8 cellular contexts compared by ENCODE assay signal in the genomic region with DNA sequence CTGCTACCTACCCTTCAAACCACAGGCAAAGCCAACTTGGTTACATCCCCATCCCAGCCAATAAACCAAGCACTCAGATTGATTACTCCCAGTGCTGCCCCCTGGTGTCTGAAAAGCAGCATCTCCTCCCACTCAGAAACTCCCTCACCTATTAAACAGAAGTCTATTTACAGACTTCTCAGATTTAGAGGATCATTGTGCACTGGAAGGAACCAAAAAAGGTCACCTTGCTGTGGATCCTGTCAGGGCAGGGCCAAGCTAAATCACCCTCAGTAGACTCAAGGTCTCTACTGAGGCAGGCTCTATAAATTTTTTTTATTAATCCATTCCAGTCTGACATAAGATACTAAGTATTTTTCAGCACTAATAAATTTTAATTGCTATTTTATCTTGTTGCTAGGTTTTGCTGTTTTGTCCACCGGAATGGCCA. TPM values are rescaled to one million over a fixed set of nuclear protein-coding genes. Genes with fewer than 3 reads are reported as not detected.
DNase-seq lines count a peak whose midpoint lies in the region; ATAC-seq, FAIRE-seq and TF ChIP-seq lines count a peak whose summit lies in the region.

No MANE protein-coding gene starts in this region.

- H3K9me3 ChIP-seq in pancreas (no peaks in the 10 kb centered on the region), tibial nerve (no peaks in the 10 kb centered on the region)

- FAIRE-seq in pancreas (lab: Jason Lieb, UNC), result no peak

- intact Hi-C loops in pancreas (cut with DNase I), result no loop called here

- TF ChIP-seq CTCF in NB4 (IDR thresholded peaks at IDR 0.05; ENCODE audit: low read depth, low read length) (peak; percentile 70), pancreas (IDR thresholded peaks at IDR 0.05) (peak; percentile 54 to 80 (median 76)), tibial nerve (IDR thresholded peaks at IDR 0.05) (peak; percentile 79 to 85 (median 83))

- H3K36me3 ChIP-seq in pancreas (peaks cover 3 to 65% (median 26%) of the 10 kb centered on the region in 3 donors), tibial nerve (peaks cover 0 to 92% (median 22%) of the 10 kb centered on the region in 3 donors)

- ATAC-seq in pancreas (peak; percentile 66 to 92 (median 86)), HG03280 (IDR thresholded peaks at IDR 0.05; ENCODE audit: unreplicated experiment) (no peak)

- H3K27me3 ChIP-seq in pancreas (no peaks in the 10 kb centered on the region), tibial nerve (no peaks in the 10 kb centered on the region)

- WGBS in pancreas, 2 donors, result 28 to 60% methylated on average over 1 of the region's 1 CpG
- WGBS in tibial nerve, 2 donors, result 47 to 56% methylated on average over 1 of the region's 1 CpG

- no peak for TF ChIP-seq EP300 in tibial nerve (IDR thresholded peaks at IDR 0.05)

- H3K4me1 ChIP-seq in pancreas, result no peaks in the 10 kb centered on the region
- no peaks in the 10 kb centered on the region for H3K4me1 ChIP-seq in tibial nerve

- H3K4me3 ChIP-seq in NB4 (ENCODE audit: low read depth, low read length) (no peak overlapping the region), pancreas (no peak overlapping the region), tibial nerve (no peak overlapping the region)

- TF ChIP-seq POLR2A in NB4 (IDR thresholded peaks at IDR 0.05; ENCODE audit: extremely low read depth, insufficient read length) (no peak), tibial nerve (IDR thresholded peaks at IDR 0.05) (no peak)

- H3K27ac ChIP-seq in pancreas (no peak overlapping the region), tibial nerve (no peak overlapping the region)

- DNase-seq in EH (ENCODE audit: low read depth) (peak; percentile 81), NB4 (ENCODE audit: low read depth) (peak; percentile 75), SK-N-DZ (ENCODE audit: low spot score) (peak; percentile 83), glomerular visceral epithelial cell (ENCODE audit: extremely low spot score) (peak; percentile 82), pancreas (peak in 5 of 6 donors; percentile 44 to 63 (median 58)), tibial nerve (ENCODE audit: low spot score in 2 of 2) (peak; percentile 31 to 72)
- peak; percentile 67 for DNase-seq in activated naive CD4-positive, alpha-beta T cell treated with Interleukin-2 at 50 U/mL for 16 hours

RNA-seq across cellular contexts. Expression of a gene that starts 17.6 kb away (rescaled TPM):
- not detected in 2 replicates for polyA plus RNA-seq in SK-N-DZ (2014; cell fraction: cytosol; rRNA removed)
- not detected in 2 replicates for polyA plus RNA-seq in SK-N-DZ (2014; cell fraction: nucleus; rRNA removed)
- total RNA-seq in pancreas (1 to 10 TPM in 2 of 6 donors, under 1 TPM in 3, not detected in 1; 0.35 to 2.2 (median 0.87) TPM), tibial nerve (10 to 100 TPM in 1 of 4 donors, 1 to 10 TPM in 2, not detected in 1; 2.3 to 10.3 (median 6.5) TPM)
- 10 to 100 TPM in 1 of 2 donors, 1 to 10 TPM in 1; 1.4 to 14.6 TPM for polyA plus RNA-seq in pancreas

RNA-seq across cellular contexts. Expression of a gene that starts 34.0 kb away (rescaled TPM):
- polyA plus RNA-seq in SK-N-DZ (2014; cell fraction: cytosol; rRNA removed), result 136 and 147 TPM in 2 replicates
- polyA plus RNA-seq in SK-N-DZ (2014; cell fraction: nucleus; rRNA removed), result 120 and 204 TPM in 2 replicates
- total RNA-seq in pancreas (10 to 100 TPM; 26.3 to 42.7 (median 38.8) TPM), tibial nerve (100 to 1,000 TPM in 1 of 4 donors, 10 to 100 TPM in 3; 48.9 to 137 (median 57.0) TPM)
- 10 to 100 TPM; 18.8 to 25.8 TPM for polyA plus RNA-seq in pancreas

RNA-seq across cellular contexts. Expression of a gene that starts 35.2 kb away (rescaled TPM):
- 41.0 and 48.8 TPM in 2 replicates for polyA plus RNA-seq in SK-N-DZ (2014; cell fraction: cytosol; rRNA removed)
- 15.7 and 37.2 TPM in 2 replicates for polyA plus RNA-seq in SK-N-DZ (2014; cell fraction: nucleus; rRNA removed)
- 1 to 10 TPM in 4 of 6 donors, under 1 TPM in 2; 0.58 to 3.1 (median 1.1) TPM for total RNA-seq in pancreas
- polyA plus RNA-seq in pancreas, result 1 to 10 TPM in 1 of 2 donors, under 1 TPM in 1; 0.84 to 2.0 TPM
- 10 to 100 TPM in 1 of 4 donors, 1 to 10 TPM in 3; 3.1 to 18.6 (median 9.0) TPM for total RNA-seq in tibial nerve

RNA-seq across cellular contexts. Expression of a gene that starts 50.1 kb away (rescaled TPM):
- 4.7 and 7.7 TPM in 2 replicates for polyA plus RNA-seq in SK-N-DZ (2014; cell fraction: cytosol; rRNA removed)
- polyA plus RNA-seq in SK-N-DZ (2014; cell fraction: nucleus; rRNA removed), result 4.7 and 6.5 TPM in 2 replicates
- total RNA-seq in pancreas (1 to 10 TPM in 2 of 6 donors, under 1 TPM in 4; 0.12 to 2.2 (median 0.43) TPM), tibial nerve (10 to 100 TPM in 1 of 4 donors, 1 to 10 TPM in 3; 1.6 to 37.2 (median 7.3) TPM)
- 1 to 10 TPM; 1.1 to 2.2 TPM for polyA plus RNA-seq in pancreas
